19 cellular contexts compared by ENCODE assay signal in genomic region chr15:73608475-73608874, GRCh38. TPM values are rescaled to one million over a fixed set of nuclear protein-coding genes. Genes with fewer than 3 reads are reported as not detected.
A peak's percentile ranks its signal among the peaks of the same experiment; 100 is the strongest.
DNase-seq lines count a peak whose midpoint lies in the region; ATAC-seq, FAIRE-seq and TF ChIP-seq lines count a peak whose summit lies in the region.
"Had no signal": no experiment of that assay in that cellular context is flagged by ENCODE, and none has a peak within 500 bp of the region (broad histone marks: within the 10 kb centered on the region; RNA-seq: fewer than 3 reads in every experiment).

No MANE protein-coding gene starts in this region.

- DNase-seq in CD14-positive monocyte (ENCODE audit: low spot score) (no peak), K562 (ENCODE audit: extremely low read depth in 1 of 4, low spot score in 3 of 4) (no peak), nephron progenitor cell (no peak), HAP-1 (ENCODE audit: low spot score in 2 of 2) (no peak), cerebellar nuclear complex (lab: John Stamatoyannopoulos, UW) (no peak), NCI-H1105 treated with DMSO at 0.1 percent for 48 hours (lab: John Stamatoyannopoulos, UW) (no peak), T-helper 2 cell (no peak)
- DNase-seq: activated B cell treated with CpG ODN at 0.5 μM for 24 hours; activated CD4-positive, alpha-beta memory T cell treated with anti-CD3 and anti-CD28 coated beads for 36 hours; CD4-positive, alpha-beta T cell; mesendoderm; naive thymus-derived CD8-positive, alpha-beta T cell; NCI-H510A; SIG-M5 had no signal

- H3K4me2 ChIP-seq in K562 (ENCODE audit: insufficient read depth, low read length), result no peak overlapping the region

- H3K4me3 Mint-ChIP-seq in CD14-positive monocyte (no peak overlapping the region), nephron progenitor cell (no peak overlapping the region)
- H3K4me3 Mint-ChIP-seq: activated B cell treated with CpG ODN at 0.5 μM for 24 hours; activated CD4-positive, alpha-beta memory T cell treated with anti-CD3 and anti-CD28 coated beads for 36 hours; CD4-positive, alpha-beta T cell; naive thymus-derived CD8-positive, alpha-beta T cell; T-helper 1 cell treated with Interleukin-12 subunit alpha and Interleukin-12 subunit beta and Interleukin-4 antibody, amounts not matched to agents 30 μg/mL and 1 μg/mL, for 36 hours had no signal

- H3K36me3 Mint-ChIP-seq in CD14-positive monocyte (peaks cover 8 to 23% of the 10 kb centered on the region in 2 donors), nephron progenitor cell (ENCODE audit: low read depth) (peaks cover 11% of the 10 kb centered on the region)

- H3K27me3 Mint-ChIP-seq in CD14-positive monocyte (ENCODE audit: low read depth in 3 of 3), result no peaks in the 10 kb centered on the region
- H3K27me3 Mint-ChIP-seq in nephron progenitor cell (ENCODE audit: low read depth, poor library complexity), result no peaks in the 10 kb centered on the region
- H3K27me3 Mint-ChIP-seq: activated B cell treated with CpG ODN at 0.5 μM for 24 hours; activated CD4-positive, alpha-beta memory T cell treated with anti-CD3 and anti-CD28 coated beads for 36 hours; CD4-positive, alpha-beta T cell; naive thymus-derived CD8-positive, alpha-beta T cell had no signal

- H3K36me3 ChIP-seq in K562 (ENCODE audit: control insufficient read depth, insufficient read depth, low read length) (peaks cover 3% of the 10 kb centered on the region; the same call in 2 of the 3 replicates), HAP-1 (replicated peaks) (no peaks in the 10 kb centered on the region; the same call in 1 of the 2 replicates)

- H3K4me1 Mint-ChIP-seq in CD14-positive monocyte, result peaks cover 59% of the 10 kb centered on the region
- H3K4me1 Mint-ChIP-seq in nephron progenitor cell, result peaks cover 21% of the 10 kb centered on the region

- no peaks in the 10 kb centered on the region for H3K9me1 ChIP-seq in K562 (ENCODE audit: control insufficient read depth, insufficient read depth, low read length)

- no TSS peak for BruUV-seq in K562 (replicated peaks; lab: Mats Ljungman, UMichigan)

- CTCF ChIA-PET in K562 (lab: Yijun Ruan, JAX; ENCODE audit: low intra/inter-chr PET ratio), result no interaction called here

- intact Hi-C loops in CD14-positive monocyte (cut with micrococcal nuclease), result no loop called here
- intact Hi-C loops in K562 (cut with micrococcal nuclease), result no loop called here

- TF ChIP-seq POLR2A in K562 (conservative IDR thresholded peaks at IDR 0.05), result no peak

- H3K4me1 ChIP-seq in K562 (replicated peaks in 1 of 2; ENCODE audit: control insufficient read depth in 2 of 2, insufficient read depth in 2 of 2, low read length in 2 of 2) (peaks cover 0 to 4% of the 10 kb centered on the region in 2 experiments; a peak in 2 of 5 replicates), HAP-1 (no peaks in the 10 kb centered on the region)

- ATAC-seq in HG02610 (IDR thresholded peaks at IDR 0.05; ENCODE audit: unreplicated experiment) (peak; percentile 8), K562 (no peak)
- ATAC-seq: naive thymus-derived CD8-positive, alpha-beta T cell; Panc1 had no signal

- H3K9me3 Mint-ChIP-seq in CD14-positive monocyte (no peaks in the 10 kb centered on the region), nephron progenitor cell (no peaks in the 10 kb centered on the region)
- H3K9me3 Mint-ChIP-seq: activated CD4-positive, alpha-beta memory T cell treated with anti-CD3 and anti-CD28 coated beads for 36 hours; CD4-positive, alpha-beta T cell; T-helper 1 cell treated with Interleukin-12 subunit alpha and Interleukin-12 subunit beta and Interleukin-4 antibody, amounts not matched to agents 30 μg/mL and 1 μg/mL, for 36 hours had no signal

- H4K20me1 ChIP-seq in K562 (replicated peaks; ENCODE audit: control insufficient read depth, insufficient read depth, low read length), result 0 out of 2 replicates have a peak, but pooled peaks cover 3% of the 10 kb centered on the region

- POLR2A ChIA-PET in K562 (lab: Yijun Ruan, JAX), result interaction anchor here (1.0 to 1.4 kb wide), 3 partner anchors 14 to 21 kb away, joined by 3 to 4 read pairs (median 3); no protein-coding TSS in a partner anchor

- H3K27ac Mint-ChIP-seq in CD14-positive monocyte (peak overlapping the region in 5 of 7 donors; percentile 18 to 50 (median 36)), nephron progenitor cell (peak overlapping the region; percentile 0)
- H3K27ac Mint-ChIP-seq: activated B cell treated with CpG ODN at 0.5 μM for 24 hours; activated CD4-positive, alpha-beta memory T cell treated with anti-CD3 and anti-CD28 coated beads for 36 hours; CD4-positive, alpha-beta T cell; naive thymus-derived CD8-positive, alpha-beta T cell; T-helper 1 cell treated with Interleukin-12 subunit alpha and Interleukin-12 subunit beta and Interleukin-4 antibody, amounts not matched to agents 30 μg/mL and 1 μg/mL, for 36 hours had no signal

- H3K79me2 ChIP-seq in K562 (ENCODE audit: control insufficient read depth, insufficient read depth, low read length), result peaks cover 82% of the 10 kb centered on the region

- WGBS in K562 (ENCODE audit: insufficient coverage, low coverage, missing lambda C conversion rate), result 58% methylated on average over 1 of the region's 1 CpG

- H3K27ac ChIP-seq in K562 (ENCODE audit: extremely low read depth, low read depth, low read length), result no peak overlapping the region

- no peak overlapping the region for H3K9ac ChIP-seq in K562 (ENCODE audit: insufficient read depth in 1 of 2, low read depth in 2 of 2, low read length in 2 of 2)

- H3K4me3 ChIP-seq in K562 (no peak overlapping the region), HAP-1 (no peak overlapping the region)

- no peaks in the 10 kb centered on the region for H3K27me3 ChIP-seq in K562 (ENCODE audit: control insufficient read depth in 2 of 2, insufficient read depth in 2 of 2, low read length in 2 of 2)
- H3K27me3 ChIP-seq in HAP-1 (ENCODE audit: low read depth), result no peaks in the 10 kb centered on the region

- no peak for TF ChIP-seq RAD21 in K562 (CRISPR knock-in tag; conservative IDR thresholded peaks at IDR 0.05 in 1 of 2, IDR thresholded peaks at IDR 0.05 in 1 of 2)

- in situ Hi-C loops in K562 (cut with MboI) (no loop called here), HAP-1 (cut with MboI; ENCODE audit: low sequenced_read_pairs) (no loop called here)

- H2AFZ ChIP-seq in K562 (ENCODE audit: low read depth, low read length), result no peak overlapping the region

- H3K9me3 ChIP-seq in K562 (replicated peaks; ENCODE audit: control insufficient read depth, insufficient read depth, low read depth, low read length) (no peaks in the 10 kb centered on the region), HAP-1 (no peaks in the 10 kb centered on the region)

- TF ChIP-seq EP300 in K562 (IDR thresholded peaks at IDR 0.05; ENCODE audit: low read length), result no peak

- FAIRE-seq in K562 (lab: Jason Lieb, UNC), result no peak
- FAIRE-seq: endometrium, G401.6 had no signal

- TF ChIP-seq CTCF in CD14-positive monocyte (IDR thresholded peaks at IDR 0.05) (no peak), K562 (IDR thresholded peaks at IDR 0.05 in 2 of 3, conservative IDR thresholded peaks at IDR 0.05 in 1 of 3; ENCODE audit: insufficient read depth in 2 of 3, low read depth in 1 of 3, low read length in 3 of 3) (no peak), nephron progenitor cell (IDR thresholded peaks at IDR 0.05) (no peak)

TF ChIP-seq in K562, 482 proteins besides CTCF, POLR2A, EP300 and RAD21:
- TF ChIP-seq MAZ (CRISPR knock-in tag; conservative IDR thresholded peaks at IDR 0.05 in 1 of 2, IDR thresholded peaks at IDR 0.05 in 1 of 2), result no peak
- peak; percentile 55; the same call in 1 of the 2 replicates for TF ChIP-seq SPI1 (IDR thresholded peaks at IDR 0.05; ENCODE audit: borderline replicate concordance, low read depth, low read length)

RNA-seq across cellular contexts. Expression of gene NPTN, which starts 24.7 kb away (rescaled TPM):
- polyA plus RNA-seq in CD14-positive monocyte (10 to 100 TPM; 86.5 to 88.0 TPM), K562 (2011; rRNA removed) (21.7 and 34.0 TPM in 2 replicates), K562 (2014; fragmentation: Illumina TruSeq; extraction: Trizol) (47.7 and 48.5 TPM in 2 replicates), K562 (2014; fragmentation: Nextera tagmentation; extraction: Ambion mirVana) (10 to 100 TPM in 1 of 2 experiments, 1 to 10 TPM in 1; 9.6 to 10.1 TPM), K562 (2014; rRNA removed) (17.5 and 23.6 TPM in 2 replicates)
- 75.1 and 77.9 TPM in 2 replicates for total RNA-seq in K562 (2011; cell fraction: chromatin; rRNA removed; ENCODE audit: low replicate concordance)
- 51.0 and 53.4 TPM in 2 replicates for total RNA-seq in K562 (2011; cell fraction: nucleolus; rRNA removed)
- 69.2 and 77.4 TPM in 2 replicates for total RNA-seq in K562 (2011; cell fraction: nucleoplasm; rRNA removed)
- total RNA-seq in K562 (2014; rRNA removed) (19.1 and 19.2 TPM in 2 replicates), K562 (2014; rRNA removed; fragmentation: Illumina TruSeq; extraction: Trizol) (23.2 and 25.5 TPM in 2 replicates), K562 (2015; rRNA removed; fragmentation: Illumina TruSeq; extraction: Trizol) (37.3 and 41.0 TPM in 2 replicates), K562 (2021) (21.2 and 21.6 TPM in 2 replicates)
- polyA plus RNA-seq in K562 (2011; cell fraction: cytosol; rRNA removed), result 12.4 and 16.3 TPM in 2 replicates
- 46.3 and 54.5 TPM in 2 replicates for polyA plus RNA-seq in K562 (2011; cell fraction: nucleus; rRNA removed)
- 26.6 and 42.1 TPM in 2 replicates for polyA plus RNA-seq in K562 (2012)
- 26.9 and 28.7 TPM in 2 replicates for polyA minus RNA-seq in K562 (2011; rRNA and poly(A)+ RNA removed)
- polyA minus RNA-seq in K562 (2011; cell fraction: cytosol; rRNA and poly(A)+ RNA removed), result 11.0 and 11.5 TPM in 2 replicates
- polyA minus RNA-seq in K562 (2011; cell fraction: nucleus; rRNA and poly(A)+ RNA removed), result 23.7 and 38.7 TPM in 2 replicates
